ENCODE assay signal across 18 cellular contexts in genomic region chr20:47682916-47683315, GRCh38.
"Had no signal": no experiment of that assay in that cellular context is flagged by ENCODE, and none has a peak within 500 bp of the region (broad histone marks: within the 10 kb centered on the region; RNA-seq: fewer than 3 reads in every experiment).

No MANE protein-coding gene starts in this region.

- H3K9me3 ChIP-seq: thyroid gland had no signal

- FAIRE-seq: endometrium had no signal

- H3K36me3 ChIP-seq: neural progenitor cell, thyroid gland had no signal

- H3K27ac ChIP-seq: foreskin keratinocyte, neural progenitor cell had no signal

- ATAC-seq: activated CD4-positive, alpha-beta T cell treated with anti-CD3 and anti-CD28 coated beads for 36 hours; activated naive CD4-positive, alpha-beta T cell treated with anti-CD3 and anti-CD28 coated beads, Interleukin-2, amount 50 U/mL, for 72 hours; foreskin keratinocyte; naive thymus-derived CD8-positive, alpha-beta T cell; stimulated activated naive CD8-positive, alpha-beta T cell treated with anti-CD3 and anti-CD28 coated beads, Interleukin-15, Interleukin-2, amounts not matched to agents 100 U/mL and 50 U/mL, for 24 hours; T-helper 17 cell had no signal

- H3K4me1 ChIP-seq: foreskin keratinocyte, neural progenitor cell, thyroid gland had no signal

- H3K27me3 ChIP-seq: foreskin keratinocyte, neural progenitor cell, thyroid gland had no signal

- H3K4me3 ChIP-seq: lung, neural progenitor cell, thyroid gland had no signal

- DNase-seq: activated B cell treated with CpG ODN at 0.5 μM for 24 hours; activated CD4-positive, alpha-beta T cell treated with anti-CD3 and anti-CD28 coated beads for 36 hours; activated CD4-positive, alpha-beta T cell treated with anti-CD3 and anti-CD28 coated beads, Interleukin-2, amount 50 U/mL, for 48 hours; aorta; effector CD4-positive, alpha-beta T cell; erythroblast; foreskin keratinocyte; naive thymus-derived CD8-positive, alpha-beta T cell; stimulated activated CD4-positive, alpha-beta T cell treated with anti-CD3 and anti-CD28 coated beads, Interleukin-12 subunit alpha, Interleukin-12 subunit beta, amount 100 ng/mL, for 4 hours; stimulated activated CD4-positive, alpha-beta T cell treated with anti-CD3 and anti-CD28 coated beads, Interleukin-4, amount 100 ng/mL, for 4 hours; stimulated activated naive CD8-positive, alpha-beta T cell treated with anti-CD3 and anti-CD28 coated beads, Interleukin-15, Interleukin-2, amounts not matched to agents 100 U/mL and 50 U/mL, for 24 hours; SW 1271; T-helper 17 cell had no signal

- H3K9ac ChIP-seq: neural progenitor cell had no signal
